2 cellular contexts compared by ENCODE assay signal in genomic region chr16:2277466-2278271, GRCh38.
TF ChIP-seq lines count a peak whose summit lies in the region.

No MANE protein-coding gene starts in this region.

TF ChIP-seq in HCT116, 20 proteins besides CTCF, POLR2A, EP300 and RAD21:
- TF ChIP-seq YY1 (IDR thresholded peaks at IDR 0.05; ENCODE audit: extremely low read depth, insufficient replicate concordance, low read depth, low read length) (no peak), CEBPB (IDR thresholded peaks at IDR 0.05; ENCODE audit: low read depth) (no peak), MAX (IDR thresholded peaks at IDR 0.05) (no peak), EGR1 (IDR thresholded peaks at IDR 0.05; ENCODE audit: low read depth) (no peak), ZNF274 (IDR thresholded peaks at IDR 0.05; ENCODE audit: low read depth, low read length) (no peak), EZH2 (IDR thresholded peaks at IDR 0.05) (no peak), SIN3A (IDR thresholded peaks at IDR 0.05; ENCODE audit: low read depth) (no peak), SP1 (IDR thresholded peaks at IDR 0.05; ENCODE audit: low read depth) (no peak), ZBTB33 (IDR thresholded peaks at IDR 0.05; ENCODE audit: extremely low read depth, insufficient replicate concordance, low read length) (no peak), SRF (IDR thresholded peaks at IDR 0.05; ENCODE audit: low read depth) (no peak), ZFX (IDR thresholded peaks at IDR 0.05) (no peak), FOSL1 (IDR thresholded peaks at IDR 0.05; ENCODE audit: low read depth) (no peak), EZH2phosphoT487 (IDR thresholded peaks at IDR 0.05; ENCODE audit: borderline replicate concordance) (no peak)
TF ChIP-seq in HCT116: peak in this region for 0.

TF ChIP-seq in H1, 55 proteins besides CTCF, POLR2A, EP300 and RAD21:
- TF ChIP-seq BRCA1 (IDR thresholded peaks at IDR 0.05; ENCODE audit: low read depth, low read length) (no peak), ASH2L (IDR thresholded peaks at IDR 0.05; ENCODE audit: low read length) (no peak), TEAD4 (IDR thresholded peaks at IDR 0.05; ENCODE audit: low read depth, low read length) (no peak), ZNF274 (IDR thresholded peaks at IDR 0.05; ENCODE audit: borderline replicate concordance, extremely low read depth, low read length) (no peak), BACH1 (IDR thresholded peaks at IDR 0.05; ENCODE audit: low read length) (no peak), FOSL1 (IDR thresholded peaks at IDR 0.05; ENCODE audit: insufficient read depth, low read depth, low read length) (no peak), MAX (IDR thresholded peaks at IDR 0.05) (no peak), SUZ12 (IDR thresholded peaks at IDR 0.05; ENCODE audit: low read length) (no peak), ATF3 (IDR thresholded peaks at IDR 0.05; ENCODE audit: insufficient read depth, low read depth, low read length) (no peak)
